ENCODE assay signal across 17 cellular contexts in the genomic region with DNA sequence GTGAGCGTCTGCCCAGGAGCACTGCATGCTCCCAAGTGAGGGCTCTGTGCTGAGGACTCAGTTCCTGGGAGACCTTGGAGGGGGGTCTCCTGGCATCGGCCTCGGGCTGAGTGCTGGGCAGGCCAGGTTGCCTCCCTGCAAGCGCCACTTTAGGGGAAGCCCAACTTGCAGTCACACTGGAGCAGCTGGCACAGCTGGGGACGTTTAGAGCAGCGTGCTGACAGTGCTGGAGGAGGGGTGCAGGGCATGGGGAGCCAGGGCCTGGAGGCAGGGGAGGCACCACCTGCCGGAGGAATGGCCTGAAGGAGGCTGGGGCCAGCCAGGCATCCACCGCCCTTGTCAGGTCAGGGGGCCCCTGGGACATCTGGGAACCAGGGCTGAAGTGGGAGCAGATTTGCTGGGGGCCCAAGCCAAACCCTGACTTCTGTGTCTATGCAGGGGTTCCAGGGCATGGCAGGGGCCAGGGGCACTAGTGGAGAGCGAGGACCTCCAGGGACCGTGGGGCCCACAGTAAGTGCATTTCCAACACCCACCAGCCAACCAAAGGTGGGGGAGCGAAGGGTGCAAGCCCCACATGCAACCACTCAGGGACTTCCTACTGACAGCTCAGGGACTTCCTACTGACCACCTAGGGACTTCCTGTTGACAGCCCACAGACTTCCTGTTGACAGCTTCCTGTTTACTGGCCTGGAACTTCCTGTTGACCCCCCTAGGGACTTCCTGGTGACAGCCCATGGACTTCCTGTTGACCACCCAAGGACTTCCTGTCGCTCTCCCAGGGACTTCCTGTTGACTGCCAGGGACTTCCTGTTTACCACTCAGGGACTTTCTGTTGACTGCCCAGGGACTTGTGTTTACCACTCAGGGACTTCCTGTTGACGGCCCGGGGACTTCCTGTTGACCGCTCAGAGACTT. TPM values are rescaled to one million over a fixed set of nuclear protein-coding genes. Genes with fewer than 3 reads are reported as not detected.
A peak's percentile ranks its signal among the peaks of the same experiment; 100 is the strongest.
DNase-seq lines count a peak whose midpoint lies in the region; ATAC-seq, FAIRE-seq and TF ChIP-seq lines count a peak whose summit lies in the region.
"Had no signal": no experiment of that assay in that cellular context is flagged by ENCODE, and none has a peak within 500 bp of the region (broad histone marks: within the 10 kb centered on the region; RNA-seq: fewer than 3 reads in every experiment).

No MANE protein-coding gene starts in this region.

- no peak for FAIRE-seq in HepG2 (lab: Jason Lieb, UNC)
- FAIRE-seq: pancreas had no signal

- TF ChIP-seq CTCF in HepG2 (CRISPR knock-in tag; IDR thresholded peaks at IDR 0.05) (no peak), upper lobe of right lung (IDR thresholded peaks at IDR 0.05) (no peak)

- DNase-seq in cardiac septum (ENCODE audit: low spot score) (peak; percentile 27), left cardiac atrium (no peak), HepG2 (ENCODE audit: low spot score) (no peak), upper lobe of right lung (peak; percentile 46), NCI-H524 treated with DMSO at 0.1 percent for 48 hours (lab: John Stamatoyannopoulos, UW) (no peak), NCI-H2171 treated with DMSO at 0.1 percent for 48 hours (lab: John Stamatoyannopoulos, UW) (no peak), SJCRH30 (no peak)
- DNase-seq: hippocampal formation, NCI-H1436 treated with DMSO at 0.1 percent for 48 hours, NCI-H526, SHP77 treated with DMSO at 0.1 percent for 48 hours had no signal

- BruUV-seq in HepG2 (replicated peaks; lab: Mats Ljungman, UMichigan): no TSS peak

- no peaks in the 10 kb centered on the region for H3K4me1 ChIP-seq in HepG2 (ENCODE audit: insufficient read depth, low read length)
- H3K4me1 ChIP-seq in upper lobe of right lung: no peaks in the 10 kb centered on the region
- no peaks in the 10 kb centered on the region for H3K4me1 ChIP-seq in SJCRH30
- H3K4me1 ChIP-seq: pancreas had no signal

- no peaks in the 10 kb centered on the region for H3K36me3 Mint-ChIP-seq in T-helper 1 cell treated with Interleukin-12 subunit alpha and Interleukin-12 subunit beta and Interleukin-4 antibody, amounts not matched to agents 30 μg/mL and 1 μg/mL, for 36 hours (ENCODE audit: low read depth)

- in situ Hi-C loops in HepG2 (cut with HindIII; ENCODE audit: extremely low pct_ligation_motif_present, low pct_unique_long_range_greater_than_20kb): no loop called here

- H3K27me3 Mint-ChIP-seq in T-helper 1 cell treated with Interleukin-12 subunit alpha and Interleukin-12 subunit beta and Interleukin-4 antibody, amounts not matched to agents 30 μg/mL and 1 μg/mL, for 36 hours (ENCODE audit: low read depth): no peaks in the 10 kb centered on the region

- H3K79me2 ChIP-seq in HepG2 (ENCODE audit: insufficient read depth, low read length): no peaks in the 10 kb centered on the region

- no peak for TF ChIP-seq EP300 in HepG2 (IDR thresholded peaks at IDR 0.05; ENCODE audit: low read depth in 2 of 2, low read length in 2 of 2)
- no peak for TF ChIP-seq EP300 in HepG2 (CRISPR knock-in tag; IDR thresholded peaks at IDR 0.05; ENCODE audit: borderline replicate concordance)

- no peak overlapping the region for H3K9ac ChIP-seq in HepG2 (ENCODE audit: insufficient read depth, low read depth, low read length)

- TF ChIP-seq POLR2A in HepG2 (IDR thresholded peaks at IDR 0.05; ENCODE audit: insufficient read depth in 1 of 2, low read depth in 2 of 2, low read length in 2 of 2): no peak

- H3K27ac ChIP-seq in HepG2 (ENCODE audit: extremely low read length, insufficient read depth, low read length) (no peak overlapping the region), upper lobe of right lung (no peak overlapping the region), SJCRH30 (no peak overlapping the region)
- H3K27ac ChIP-seq: cardiac muscle cell, epithelial cell of prostate, pancreas had no signal

- intact Hi-C loops in cardiac septum (cut with DNase I): no loop called here
- intact Hi-C loops in left cardiac atrium (cut with DNase I): no loop called here
- intact Hi-C loops in HepG2 (cut with micrococcal nuclease; ENCODE audit: unreplicated experiment): no loop called here
- intact Hi-C loops in upper lobe of right lung (cut with DNase I): no loop called here

- peaks cover 4 to 21% of the 10 kb centered on the region in 2 experiments; a peak in 4 of 5 replicates for H3K27me3 ChIP-seq in HepG2 (ENCODE audit: control insufficient read depth in 1 of 2, insufficient read depth in 2 of 2, low read length in 2 of 2)
- H3K27me3 ChIP-seq in upper lobe of right lung: peaks cover 14% of the 10 kb centered on the region
- H3K27me3 ChIP-seq in SJCRH30: peaks cover 29% of the 10 kb centered on the region

- H3K4me2 ChIP-seq in HepG2 (ENCODE audit: low read depth, low read length): no peak overlapping the region

- H3K4me1 Mint-ChIP-seq in T-helper 1 cell treated with Interleukin-12 subunit alpha and Interleukin-12 subunit beta and Interleukin-4 antibody, amounts not matched to agents 30 μg/mL and 1 μg/mL, for 36 hours (ENCODE audit: low read depth): peaks cover 3% of the 10 kb centered on the region

- H3K4me3 ChIP-seq in HepG2 (replicated peaks in 1 of 3; ENCODE audit: insufficient read depth in 1 of 3, low read depth in 2 of 3, low read length in 3 of 3) (no peak overlapping the region), upper lobe of right lung (no peak overlapping the region), SJCRH30 (no peak overlapping the region)
- H3K4me3 ChIP-seq: cardiac muscle cell, pancreas had no signal

- POLR2A ChIA-PET in HepG2 (lab: Yijun Ruan, JAX): no interaction called here

- H3K27ac Mint-ChIP-seq in T-helper 1 cell treated with Interleukin-12 subunit alpha and Interleukin-12 subunit beta and Interleukin-4 antibody, amounts not matched to agents 30 μg/mL and 1 μg/mL, for 36 hours: peak overlapping the region; percentile 81

- no peak for TF ChIP-seq RAD21 in HepG2 (CRISPR knock-in tag; IDR thresholded peaks at IDR 0.05)

- H3K36me3 ChIP-seq in HepG2 (replicated peaks in 1 of 2; ENCODE audit: control insufficient read depth in 1 of 2, insufficient read depth in 2 of 2, low read length in 2 of 2) (no peaks in the 10 kb centered on the region), upper lobe of right lung (no peaks in the 10 kb centered on the region), SJCRH30 (no peaks in the 10 kb centered on the region)
- H3K36me3 ChIP-seq: cardiac muscle cell, pancreas had no signal

- 64% methylated on average over 12 of the region's 15 CpGs for WGBS in HepG2 (ENCODE audit: low lambda C conversion rate)

- CTCF ChIA-PET in HepG2 (lab: Yijun Ruan, JAX; ENCODE audit: low intra/inter-chr PET ratio, low total read pairs): no interaction called here

- no peaks in the 10 kb centered on the region; the same call in 1 of the 2 replicates for H4K20me1 ChIP-seq in HepG2 (ENCODE audit: insufficient read depth, low read length)

- H3K9me3 Mint-ChIP-seq in T-helper 1 cell treated with Interleukin-12 subunit alpha and Interleukin-12 subunit beta and Interleukin-4 antibody, amounts not matched to agents 30 μg/mL and 1 μg/mL, for 36 hours: peaks cover 3% of the 10 kb centered on the region

- H3K9me3 ChIP-seq in HepG2 (ENCODE audit: low read length) (no peaks in the 10 kb centered on the region), upper lobe of right lung (no peaks in the 10 kb centered on the region), SJCRH30 (replicated peaks) (0 out of 2 replicates have a peak, but pooled peaks cover 3% of the 10 kb centered on the region)
- H3K9me3 ChIP-seq: pancreas had no signal

- ATAC-seq in left cardiac atrium: no peak
- no peak for ATAC-seq in HepG2
- no peak for ATAC-seq in upper lobe of right lung
- ATAC-seq: activated CD4-positive, CD25-positive, alpha-beta regulatory T cell treated with anti-CD3 and anti-CD28 coated beads, Interleukin-2, amount 50 U/mL, for 24 hours; pancreas had no signal

- no peak overlapping the region for H2AFZ ChIP-seq in HepG2 (ENCODE audit: low read length)

- H3K4me3 Mint-ChIP-seq in T-helper 1 cell treated with Interleukin-12 subunit alpha and Interleukin-12 subunit beta and Interleukin-4 antibody, amounts not matched to agents 30 μg/mL and 1 μg/mL, for 36 hours: no peak overlapping the region

RNA-seq across cellular contexts. Expression of gene COL20A1, which starts 33.6 kb away (rescaled TPM):
- 0.22 TPM for total RNA-seq in cardiac septum
- total RNA-seq in left cardiac atrium: not detected
- not detected in 2 replicates for total RNA-seq in HepG2 (2016; rRNA removed; fragmentation: Illumina TruSeq; extraction: Trizol)
- not detected in 2 replicates for total RNA-seq in HepG2 (2016; cell fraction: cytosol; rRNA removed; fragmentation: Illumina TruSeq; extraction: Trizol; ENCODE audit: low read depth)
- total RNA-seq in HepG2 (2016; cell fraction: insoluble cytoplasmic fraction; rRNA removed; fragmentation: Illumina TruSeq; extraction: Trizol): not detected in 2 replicates
- total RNA-seq in HepG2 (2016; cell fraction: membrane; rRNA removed; fragmentation: Illumina TruSeq; extraction: Trizol): not detected in 2 replicates
- total RNA-seq in HepG2 (2016; cell fraction: nucleus; rRNA removed; fragmentation: Illumina TruSeq; extraction: Trizol): not detected in 2 replicates
- 0.03 TPM in 1 of 2 replicates, not detected in the other for polyA plus RNA-seq in HepG2 (2011; rRNA removed)
- polyA plus RNA-seq in HepG2 (2011; cell fraction: cytosol; rRNA removed): 0.03 TPM in 1 of 2 replicates, not detected in the other
- polyA plus RNA-seq in HepG2 (2011; cell fraction: nucleus; rRNA removed): 0.09 and 0.14 TPM in 2 replicates
- polyA plus RNA-seq in HepG2 (2012): not detected in 2 replicates
- polyA plus RNA-seq in HepG2 (2016; cell fraction: cytosol; fragmentation: Illumina TruSeq; extraction: Trizol; ENCODE audit: low read depth): not detected in 2 replicates
- not detected in 2 replicates for polyA plus RNA-seq in HepG2 (2016; cell fraction: insoluble cytoplasmic fraction; fragmentation: Illumina TruSeq; extraction: Trizol; ENCODE audit: low read depth)
- polyA plus RNA-seq in HepG2 (2016; cell fraction: membrane; fragmentation: Illumina TruSeq; extraction: Trizol; ENCODE audit: low read depth): not detected in 2 replicates
- not detected in 2 replicates for polyA plus RNA-seq in HepG2 (2016; cell fraction: nucleus; fragmentation: Illumina TruSeq; extraction: Trizol; ENCODE audit: insufficient read depth, low read depth)
- not detected in 2 replicates for polyA minus RNA-seq in HepG2 (2011; rRNA and poly(A)+ RNA removed; ENCODE audit: low replicate concordance)
- polyA minus RNA-seq in HepG2 (2011; cell fraction: cytosol; rRNA and poly(A)+ RNA removed): not detected in 2 replicates
- under 0.01 and 0.12 TPM in 2 replicates for polyA minus RNA-seq in HepG2 (2011; cell fraction: nucleus; rRNA and poly(A)+ RNA removed)
- total RNA-seq in upper lobe of right lung: not detected
- total RNA-seq in SJCRH30 (2014; rRNA removed; shearing (Covaris generic)): 0.18 TPM in 1 of 2 replicates, not detected in the other
- total RNA-seq: cardiac muscle cell, liver, pancreas had no signal
- polyA plus RNA-seq: liver had no signal

RNA-seq across cellular contexts. Expression of gene CHRNA4, which starts 34.6 kb away (rescaled TPM):
- total RNA-seq in cardiac septum (0.16 TPM), left cardiac atrium (under 1 TPM; 0.06 to 0.31 TPM), HepG2 (2016; rRNA removed; fragmentation: Illumina TruSeq; extraction: Trizol) (not detected in 2 replicates), upper lobe of right lung (0.06 TPM)
- not detected in 2 replicates for total RNA-seq in HepG2 (2016; cell fraction: cytosol; rRNA removed; fragmentation: Illumina TruSeq; extraction: Trizol; ENCODE audit: low read depth)
- total RNA-seq in HepG2 (2016; cell fraction: insoluble cytoplasmic fraction; rRNA removed; fragmentation: Illumina TruSeq; extraction: Trizol): not detected in 2 replicates
- not detected in 2 replicates for total RNA-seq in HepG2 (2016; cell fraction: membrane; rRNA removed; fragmentation: Illumina TruSeq; extraction: Trizol)
- total RNA-seq in HepG2 (2016; cell fraction: nucleus; rRNA removed; fragmentation: Illumina TruSeq; extraction: Trizol): not detected in 2 replicates
- polyA plus RNA-seq in HepG2 (2011; rRNA removed): not detected in 2 replicates
- polyA plus RNA-seq in HepG2 (2011; cell fraction: cytosol; rRNA removed): 0.06 TPM in 1 of 2 replicates, not detected in the other
- 0.10 and 0.14 TPM in 2 replicates for polyA plus RNA-seq in HepG2 (2011; cell fraction: nucleus; rRNA removed)
- polyA plus RNA-seq in HepG2 (2012): 0.11 TPM in 1 of 2 replicates, not detected in the other
- not detected in 2 replicates for polyA plus RNA-seq in HepG2 (2016; cell fraction: cytosol; fragmentation: Illumina TruSeq; extraction: Trizol; ENCODE audit: low read depth)
- polyA plus RNA-seq in HepG2 (2016; cell fraction: insoluble cytoplasmic fraction; fragmentation: Illumina TruSeq; extraction: Trizol; ENCODE audit: low read depth): not detected in 2 replicates
- polyA plus RNA-seq in HepG2 (2016; cell fraction: membrane; fragmentation: Illumina TruSeq; extraction: Trizol; ENCODE audit: low read depth): not detected in 2 replicates
- not detected in 2 replicates for polyA plus RNA-seq in HepG2 (2016; cell fraction: nucleus; fragmentation: Illumina TruSeq; extraction: Trizol; ENCODE audit: insufficient read depth, low read depth)
- polyA minus RNA-seq in HepG2 (2011; rRNA and poly(A)+ RNA removed; ENCODE audit: low replicate concordance): not detected in 2 replicates
- not detected in 2 replicates for polyA minus RNA-seq in HepG2 (2011; cell fraction: cytosol; rRNA and poly(A)+ RNA removed)
- not detected in 2 replicates for polyA minus RNA-seq in HepG2 (2011; cell fraction: nucleus; rRNA and poly(A)+ RNA removed)
- total RNA-seq in SJCRH30 (2014; rRNA removed; shearing (Covaris generic)): 0.06 TPM in 1 of 2 replicates, not detected in the other
- polyA plus RNA-seq: cardiac muscle cell had no signal

RNA-seq across cellular contexts. Expression of gene ARFGAP1, which starts 54.0 kb away (rescaled TPM):
- total RNA-seq in cardiac septum (49.5 TPM), left cardiac atrium (10 to 100 TPM; 32.1 to 50.3 TPM), HepG2 (2016; rRNA removed; fragmentation: Illumina TruSeq; extraction: Trizol) (51.4 and 132 TPM in 2 replicates), upper lobe of right lung (67.0 TPM)
- total RNA-seq in HepG2 (2016; cell fraction: cytosol; rRNA removed; fragmentation: Illumina TruSeq; extraction: Trizol; ENCODE audit: low read depth): 32.3 and 33.5 TPM in 2 replicates
- total RNA-seq in HepG2 (2016; cell fraction: insoluble cytoplasmic fraction; rRNA removed; fragmentation: Illumina TruSeq; extraction: Trizol): 44.4 and 147 TPM in 2 replicates
- 36.6 and 38.2 TPM in 2 replicates for total RNA-seq in HepG2 (2016; cell fraction: membrane; rRNA removed; fragmentation: Illumina TruSeq; extraction: Trizol)
- total RNA-seq in HepG2 (2016; cell fraction: nucleus; rRNA removed; fragmentation: Illumina TruSeq; extraction: Trizol): 173 and 206 TPM in 2 replicates
- polyA plus RNA-seq in HepG2 (2011; rRNA removed): 132 and 173 TPM in 2 replicates
- polyA plus RNA-seq in HepG2 (2011; cell fraction: cytosol; rRNA removed): 40.1 and 86.0 TPM in 2 replicates
- 1,804 and 3,077 TPM in 2 replicates for polyA plus RNA-seq in HepG2 (2011; cell fraction: nucleus; rRNA removed)
- 112 and 149 TPM in 2 replicates for polyA plus RNA-seq in HepG2 (2012)
- 5.1 and 5.7 TPM in 2 replicates for polyA plus RNA-seq in HepG2 (2016; cell fraction: cytosol; fragmentation: Illumina TruSeq; extraction: Trizol; ENCODE audit: low read depth)
- 47.2 and 54.2 TPM in 2 replicates for polyA plus RNA-seq in HepG2 (2016; cell fraction: insoluble cytoplasmic fraction; fragmentation: Illumina TruSeq; extraction: Trizol; ENCODE audit: low read depth)
- polyA plus RNA-seq in HepG2 (2016; cell fraction: membrane; fragmentation: Illumina TruSeq; extraction: Trizol; ENCODE audit: low read depth): 13.3 and 16.2 TPM in 2 replicates
- 572 and 622 TPM in 2 replicates for polyA plus RNA-seq in HepG2 (2016; cell fraction: nucleus; fragmentation: Illumina TruSeq; extraction: Trizol; ENCODE audit: insufficient read depth, low read depth)
- 69.2 and 278 TPM in 2 replicates for polyA minus RNA-seq in HepG2 (2011; rRNA and poly(A)+ RNA removed; ENCODE audit: low replicate concordance)
- 47.8 and 61.7 TPM in 2 replicates for polyA minus RNA-seq in HepG2 (2011; cell fraction: cytosol; rRNA and poly(A)+ RNA removed)
- 203 and 232 TPM in 2 replicates for polyA minus RNA-seq in HepG2 (2011; cell fraction: nucleus; rRNA and poly(A)+ RNA removed)
- total RNA-seq in SJCRH30 (2014; rRNA removed; shearing (Covaris generic)): 72.5 and 96.8 TPM in 2 replicates

Comparison
In these comparisons a context has a peak if more than half of its experiments do, and no peak if none do; other contexts are left out.
1. DNase-seq: peak in cardiac septum (single experiment) and upper lobe of right lung (single experiment); none in left cardiac atrium (single experiment), HepG2 (single experiment), NCI-H524 treated with DMSO at 0.1 percent for 48 hours (single experiment), NCI-H2171 treated with DMSO at 0.1 percent for 48 hours (single experiment) and SJCRH30 (0 of 2).